ENCODE assay signal across 1 cellular context in genomic region chr9:35733109-35733541, GRCh38.
TF ChIP-seq lines count a peak whose summit lies in the region.

No MANE protein-coding gene starts in this region.

TF ChIP-seq in HCT116, 20 proteins besides CTCF, POLR2A, EP300 and RAD21 (continued from another document):
- no peak for TF ChIP-seq REST (IDR thresholded peaks at IDR 0.05; ENCODE audit: low read depth)
